10 cellular contexts compared by ENCODE assay signal in genomic region chr2:112784199-112785189, GRCh38. TPM values are rescaled to one million over a fixed set of nuclear protein-coding genes. Genes with fewer than 3 reads are reported as not detected.
DNase-seq lines count a peak whose midpoint lies in the region; ATAC-seq and TF ChIP-seq lines count a peak whose summit lies in the region.
"Had no signal": no experiment of that assay in that cellular context is flagged by ENCODE, and none has a peak within 500 bp of the region (broad histone marks: within the 10 kb centered on the region; RNA-seq: fewer than 3 reads in every experiment).

Gene IL1A (minus strand): TSS chr2:112784493. CDS start chr2:112783770, 723 bp downstream.

- no peak for TF ChIP-seq CTCF in GM12865 (IDR thresholded peaks at IDR 0.05; ENCODE audit: insufficient read depth, low read depth, low read length, missing control alignments)
- no peak for TF ChIP-seq CTCF in choroid plexus epithelial cell (conservative IDR thresholded peaks at IDR 0.05; ENCODE audit: low read depth, low read length)
- TF ChIP-seq CTCF in neutrophil (IDR thresholded peaks at IDR 0.05): no peak
- TF ChIP-seq CTCF in progenitor cell of endocrine pancreas (IDR thresholded peaks at IDR 0.05; ENCODE audit: unreplicated experiment): no peak

- no peaks in the 10 kb centered on the region for H3K27me3 ChIP-seq in neutrophil
- H3K27me3 ChIP-seq: pancreas had no signal

- no peak within 1 kb of the TSS for H3K4me3 Mint-ChIP-seq in progenitor cell of endocrine pancreas (ENCODE audit: low read depth)

- peak within 1 kb of the TSS; percentile 78 for H3K27ac ChIP-seq in neutrophil
- H3K27ac ChIP-seq: pancreas had no signal

- H3K4me3 ChIP-seq in GM12865 (ENCODE audit: low read depth, low read length) (peak within 1 kb of the TSS; percentile 41), choroid plexus epithelial cell (ENCODE audit: low read depth, low read length) (peak within 1 kb of the TSS; percentile 7), neutrophil (ENCODE audit: low read depth in 1 of 2, low read length in 1 of 2) (peak within 1 kb of the TSS; percentile 25 to 42)
- H3K4me3 ChIP-seq: pancreas had no signal

- H3K27ac Mint-ChIP-seq in progenitor cell of endocrine pancreas: no peak within 1 kb of the TSS

- no peaks in the 10 kb centered on the region for H3K9me3 Mint-ChIP-seq in progenitor cell of endocrine pancreas (ENCODE audit: low read depth)

- H3K9me3 ChIP-seq in neutrophil: no peaks in the 10 kb centered on the region
- H3K9me3 ChIP-seq: pancreas had no signal

- peaks cover 7% of the 10 kb centered on the region for H3K4me1 Mint-ChIP-seq in progenitor cell of endocrine pancreas (ENCODE audit: low read depth)

- peaks cover 50 to 57% of the 10 kb centered on the region in 2 experiments for H3K4me1 ChIP-seq in neutrophil (ENCODE audit: control insufficient read depth in 1 of 2, insufficient read depth in 1 of 2, low read depth in 1 of 2, low read length in 1 of 2)
- H3K4me1 ChIP-seq: pancreas had no signal

- DNase-seq in GM12865 (ENCODE audit: low read depth) (peak; percentile 51), NCI-H2227 treated with DMSO at 0.1 percent for 48 hours (lab: John Stamatoyannopoulos, UW) (peak; percentile 21), choroid plexus epithelial cell (ENCODE audit: low read depth) (peak; percentile 73), NCI-H510A (lab: John Stamatoyannopoulos, UW) (no peak), progenitor cell of endocrine pancreas (ENCODE audit: low spot score, unreplicated experiment) (no peak)
- no peak for DNase-seq in effector CD4-positive, alpha-beta T cell
- DNase-seq: central memory CD4-positive, alpha-beta T cell; pancreas had no signal

- no peaks in the 10 kb centered on the region for H3K36me3 Mint-ChIP-seq in progenitor cell of endocrine pancreas (ENCODE audit: insufficient read depth)

- no peak for ATAC-seq in HG03135 (IDR thresholded peaks at IDR 0.05; ENCODE audit: unreplicated experiment)

- no peaks in the 10 kb centered on the region for H3K36me3 ChIP-seq in neutrophil
- H3K36me3 ChIP-seq: pancreas had no signal

- H3K27me3 Mint-ChIP-seq in progenitor cell of endocrine pancreas: peaks cover 23% of the 10 kb centered on the region

RNA-seq across cellular contexts. Expression of gene IL1A, which starts in this region (rescaled TPM):
- total RNA-seq in progenitor cell of endocrine pancreas: 0.12 TPM in 1 of 2 replicates, not detected in the other

Comparison
In these comparisons a context has a peak if more than half of its experiments do, and no peak if none do; other contexts are left out.
1. DNase-seq: peak in GM12865 (single experiment), NCI-H2227 treated with DMSO at 0.1 percent for 48 hours (single experiment) and choroid plexus epithelial cell (single experiment); none in NCI-H510A (single experiment), progenitor cell of endocrine pancreas (single experiment) and effector CD4-positive, alpha-beta T cell (single experiment).
2. Peak in every context shown above with its lines, with median percentiles within 50 percentile points of each other: H3K4me3 ChIP-seq.